15 cellular contexts compared by ENCODE assay signal in the genomic region with DNA sequence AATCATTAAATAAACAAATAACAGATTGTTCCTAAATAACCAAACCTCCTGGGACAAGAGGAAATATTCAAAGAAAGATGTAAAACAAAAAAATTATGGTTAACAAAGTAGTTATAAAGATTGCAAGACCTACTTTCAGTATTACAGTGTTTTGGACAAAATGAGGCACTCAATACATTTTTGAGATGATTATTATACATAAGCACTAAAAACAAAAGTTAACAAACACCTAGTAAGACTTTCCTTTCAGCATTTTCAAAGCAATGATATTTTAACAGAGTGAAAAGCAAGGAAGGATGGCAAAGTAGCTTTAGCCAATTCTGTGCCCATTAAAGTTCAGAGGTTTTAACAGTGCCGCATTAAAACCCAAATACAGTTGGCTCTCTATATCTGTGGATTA. TPM values are rescaled to one million over a fixed set of nuclear protein-coding genes. Genes with fewer than 3 reads are reported as not detected.
DNase-seq lines count a peak whose midpoint lies in the region; ATAC-seq lines count a peak whose summit lies in the region.
"Had no signal": no experiment of that assay in that cellular context is flagged by ENCODE, and none has a peak within 500 bp of the region (broad histone marks: within the 10 kb centered on the region; RNA-seq: fewer than 3 reads in every experiment).

No MANE protein-coding gene starts in this region.

- peak overlapping the region; percentile 25 for H3K27ac Mint-ChIP-seq in activated CD4-positive, alpha-beta T cell treated with anti-CD3 and anti-CD28 coated beads for 36 hours
- H3K27ac Mint-ChIP-seq: GM23338 had no signal

- intact Hi-C loops in activated CD4-positive, alpha-beta T cell treated with anti-CD3 and anti-CD28 coated beads for 36 hours (cut with DNase I, micrococcal nuclease), result no loop called here

- H3K4me1 Mint-ChIP-seq in activated CD4-positive, alpha-beta T cell treated with anti-CD3 and anti-CD28 coated beads for 36 hours, result peaks cover 21% of the 10 kb centered on the region
- H3K4me1 Mint-ChIP-seq: GM23338 had no signal

- peaks cover 3% of the 10 kb centered on the region for H3K36me3 Mint-ChIP-seq in activated CD4-positive, alpha-beta T cell treated with anti-CD3 and anti-CD28 coated beads for 36 hours (ENCODE audit: low read depth)

- CTCF ChIA-PET in activated CD4-positive, alpha-beta T cell treated with anti-CD3 and anti-CD28 coated beads for 36 hours (lab: Charles Lee), result interaction anchor here (1.0 kb wide), 1 partner anchor 123 kb away, joined by 3 read pairs; no protein-coding TSS in a partner anchor

- POLR2A ChIA-PET in activated CD4-positive, alpha-beta T cell treated with anti-CD3 and anti-CD28 coated beads for 36 hours (lab: Charles Lee), result no interaction called here

- H3K27me3 Mint-ChIP-seq in activated CD4-positive, alpha-beta T cell treated with anti-CD3 and anti-CD28 coated beads for 36 hours, result no peaks in the 10 kb centered on the region
- H3K27me3 Mint-ChIP-seq: CD8-positive, alpha-beta memory T cell had no signal

- DNase-seq in activated CD4-positive, alpha-beta T cell treated with anti-CD3 and anti-CD28 coated beads for 36 hours, result no peak
- no peak for DNase-seq in activated CD4-positive, alpha-beta T cell treated with anti-CD3 and anti-CD28 coated beads for 1 hour
- DNase-seq in NCI-H1694 (lab: John Stamatoyannopoulos, UW), result peak; percentile 40
- peak; percentile 14 for DNase-seq in fibroblast of gingiva (ENCODE audit: low read depth)
- no peak for DNase-seq in amygdala (lab: John Stamatoyannopoulos, UW)
- DNase-seq in activated CD8-positive, alpha-beta memory T cell treated with anti-CD3 and anti-CD28 coated beads, Interleukin-2, amount 50 U/mL, for 48 hours, result no peak
- DNase-seq: 8988T; AML-193; Caco-2; CD8-positive, alpha-beta memory T cell; DND-41; GF-D8; H7 had no signal

- no peak overlapping the region for H3K4me3 Mint-ChIP-seq in activated CD4-positive, alpha-beta T cell treated with anti-CD3 and anti-CD28 coated beads for 36 hours
- H3K4me3 Mint-ChIP-seq: CD8-positive, alpha-beta memory T cell; GM23338 had no signal

- peak; percentile 44 for ATAC-seq in activated CD4-positive, alpha-beta T cell treated with anti-CD3 and anti-CD28 coated beads for 36 hours
- ATAC-seq in GM19455 (IDR thresholded peaks at IDR 0.05; ENCODE audit: unreplicated experiment), result no peak
- ATAC-seq: GM23338 had no signal

- no peaks in the 10 kb centered on the region for H3K9me3 Mint-ChIP-seq in activated CD4-positive, alpha-beta T cell treated with anti-CD3 and anti-CD28 coated beads for 36 hours (ENCODE audit: low read depth)
- H3K9me3 Mint-ChIP-seq: CD8-positive, alpha-beta memory T cell; GM23338 had no signal

RNA-seq across cellular contexts. Expression of a gene that starts 17.2 kb away (rescaled TPM):
- 10 to 100 TPM in 1 of 2 experiments, 1 to 10 TPM in 1; 8.8 to 11.6 TPM for total RNA-seq in activated CD4-positive, alpha-beta T cell treated with anti-CD3 and anti-CD28 coated beads for 36 hours

RNA-seq across cellular contexts. Expression of a gene that starts 47.8 kb away (rescaled TPM):
- under 1 TPM; 0.07 to 0.11 TPM for total RNA-seq in activated CD4-positive, alpha-beta T cell treated with anti-CD3 and anti-CD28 coated beads for 36 hours
- total RNA-seq: CD8-positive, alpha-beta memory T cell had no signal

Comparison
In these comparisons a context has a peak if more than half of its experiments do, and no peak if none do; other contexts are left out.
1. DNase-seq: peak in NCI-H1694 (single experiment) and fibroblast of gingiva (single experiment); none in activated CD4-positive, alpha-beta T cell treated with anti-CD3 and anti-CD28 coated beads for 36 hours (single experiment), activated CD4-positive, alpha-beta T cell treated with anti-CD3 and anti-CD28 coated beads for 1 hour (single experiment), amygdala (0 of 56) and activated CD8-positive, alpha-beta memory T cell treated with anti-CD3 and anti-CD28 coated beads, Interleukin-2, amount 50 U/mL, for 48 hours (single experiment).